8 cellular contexts compared by ENCODE assay signal in the genomic region with DNA sequence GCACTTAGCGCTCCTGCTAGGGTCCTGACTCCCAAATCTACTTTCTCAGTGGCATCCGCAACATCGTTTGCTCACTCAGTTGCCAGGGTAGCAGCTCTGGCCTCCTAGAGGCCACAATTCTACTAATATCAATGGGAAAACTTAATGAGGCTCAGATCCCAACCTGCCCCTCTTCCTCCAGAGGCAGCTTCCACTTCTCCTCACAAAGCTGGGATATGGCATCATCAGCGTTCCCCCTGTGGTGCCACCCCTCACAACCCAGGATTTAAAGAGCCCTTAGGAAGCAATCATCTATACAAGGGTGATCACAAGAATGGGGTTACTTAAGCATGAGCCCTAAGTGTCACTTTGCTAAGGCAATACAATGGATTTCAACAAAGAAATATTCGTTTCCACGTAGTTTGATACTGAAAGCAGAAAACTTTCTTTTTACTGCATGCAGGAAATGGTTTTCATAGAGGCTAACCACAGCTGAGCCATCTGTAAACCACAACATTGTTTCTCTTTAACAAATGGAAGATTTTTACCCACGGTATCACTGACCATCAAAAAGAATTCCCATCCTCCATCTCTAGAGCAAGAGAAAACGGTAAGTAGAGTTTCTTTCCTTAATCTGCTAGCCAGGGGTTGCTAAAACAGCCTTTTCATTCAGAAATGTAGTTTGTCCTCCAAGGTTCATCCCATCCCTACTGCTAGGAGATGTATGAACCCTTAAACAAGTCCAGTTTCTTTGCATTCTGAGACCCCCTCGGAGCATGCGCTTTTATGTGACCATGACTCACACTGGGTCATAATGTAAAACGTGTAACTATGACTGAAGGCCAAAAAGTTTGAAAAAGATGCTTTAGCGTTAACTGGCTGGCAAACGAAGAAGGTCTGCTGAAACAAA.
A peak's percentile ranks its signal among the peaks of the same experiment; 100 is the strongest.
DNase-seq lines count a peak whose midpoint lies in the region; ATAC-seq, FAIRE-seq and TF ChIP-seq lines count a peak whose summit lies in the region.

No MANE protein-coding gene starts in this region.

- H3K4me3 Mint-ChIP-seq in HFFc6, result peak overlapping the region; percentile 77
- no peak overlapping the region for H3K4me3 Mint-ChIP-seq in endothelial cell (ENCODE audit: unreplicated experiment)

- WGBS in thyroid gland, 2 donors, result 51 to 53% methylated on average over 13 of the region's 13 CpGs

- peak overlapping the region; percentile 98 for H3K27ac Mint-ChIP-seq in HFFc6
- peak overlapping the region; percentile 36 for H3K27ac Mint-ChIP-seq in endothelial cell (ENCODE audit: unreplicated experiment)

- peaks cover 11% of the 10 kb centered on the region; the same call in 1 of the 2 replicates for H3K36me3 Mint-ChIP-seq in HFFc6 (ENCODE audit: low read depth)
- H3K36me3 Mint-ChIP-seq in endothelial cell (ENCODE audit: low read depth, unreplicated experiment), result peaks cover 7% of the 10 kb centered on the region

- H3K4me3 ChIP-seq in NB4 (ENCODE audit: low read depth, low read length) (no peak overlapping the region), thyroid gland (replicated peaks in 1 of 3) (no peak overlapping the region)

- H3K27me3 ChIP-seq in thyroid gland, result no peaks in the 10 kb centered on the region

- peak; percentile 92 for FAIRE-seq in GM18507 (lab: Jason Lieb, UNC)

- no peaks in the 10 kb centered on the region for H3K9me3 ChIP-seq in thyroid gland

- H3K27ac ChIP-seq in thyroid gland, result peak overlapping the region; percentile 40 to 57 (median 54)

- no peak; the same call in 1 of the 2 replicates for TF ChIP-seq CTCF in HFFc6 (IDR thresholded peaks at IDR 0.05)
- no peak for TF ChIP-seq CTCF in NB4 (IDR thresholded peaks at IDR 0.05; ENCODE audit: low read depth, low read length)
- TF ChIP-seq CTCF in endothelial cell (IDR thresholded peaks at IDR 0.05; ENCODE audit: unreplicated experiment), result no peak
- TF ChIP-seq CTCF in thyroid gland (IDR thresholded peaks at IDR 0.05), result no peak
- TF ChIP-seq CTCF in omental fat pad (IDR thresholded peaks at IDR 0.05), result no peak

- TF ChIP-seq POLR2A in NB4 (IDR thresholded peaks at IDR 0.05; ENCODE audit: extremely low read depth, insufficient read length), result no peak
- no peak for TF ChIP-seq POLR2A in thyroid gland (IDR thresholded peaks at IDR 0.05)

- no peaks in the 10 kb centered on the region; the same call in none of the 2 replicates for H3K27me3 Mint-ChIP-seq in HFFc6 (ENCODE audit: insufficient read depth)
- H3K27me3 Mint-ChIP-seq in endothelial cell (ENCODE audit: unreplicated experiment), result peaks cover 3% of the 10 kb centered on the region

- no peaks in the 10 kb centered on the region for H3K9me3 Mint-ChIP-seq in HFFc6
- H3K9me3 Mint-ChIP-seq in endothelial cell (ENCODE audit: unreplicated experiment), result no peaks in the 10 kb centered on the region

- peaks cover 20 to 32% of the 10 kb centered on the region in 2 donors for H3K4me1 ChIP-seq in thyroid gland

- no peaks in the 10 kb centered on the region for H3K36me3 ChIP-seq in thyroid gland

- H3K4me1 Mint-ChIP-seq in HFFc6 (ENCODE audit: low read depth) (peaks cover 75% of the 10 kb centered on the region), endothelial cell (ENCODE audit: unreplicated experiment) (peaks cover 36% of the 10 kb centered on the region)

- intact Hi-C loops in thyroid gland (cut with DNase I), result no loop called here
- intact Hi-C loops in left colon (cut with DNase I, micrococcal nuclease), result no loop called here

- ATAC-seq in omental fat pad (ENCODE audit: low FRiP score) (no peak), left colon (no peak)

- no peak for DNase-seq in GM18507 (ENCODE audit: extremely low spot score, insufficient read length, low read depth)
- peak; percentile 88 for DNase-seq in HFFc6
- DNase-seq in NB4 (ENCODE audit: low read depth), result peak; percentile 71
- DNase-seq in endothelial cell (ENCODE audit: low spot score), result no peak
- DNase-seq in thyroid gland, result no peak
- DNase-seq in omental fat pad (ENCODE audit: low spot score), result no peak
- no peak for DNase-seq in NCI-H146 treated with DMSO at 0.1 percent for 48 hours (lab: John Stamatoyannopoulos, UW; ENCODE audit: unreplicated experiment)
- DNase-seq in left colon, result no peak

Comparison
In these comparisons a context has a peak if more than half of its experiments do, and no peak if none do; other contexts are left out.
1. DNase-seq: peak in HFFc6 (single experiment) and NB4 (single experiment); none in GM18507 (single experiment), endothelial cell (single experiment), thyroid gland (0 of 2), omental fat pad (single experiment), NCI-H146 treated with DMSO at 0.1 percent for 48 hours (single experiment) and left colon (0 of 2).